Comparison of ENCODE assay signal across 11 cellular contexts in genomic region chr11:109424893-109425292, GRCh38. TPM values are rescaled to one million over a fixed set of nuclear protein-coding genes. Genes with fewer than 3 reads are reported as not detected.
DNase-seq lines count a peak whose midpoint lies in the region; ATAC-seq and TF ChIP-seq lines count a peak whose summit lies in the region.
"Had no signal": no experiment of that assay in that cellular context is flagged by ENCODE, and none has a peak within 500 bp of the region (broad histone marks: within the 10 kb centered on the region; RNA-seq: fewer than 3 reads in every experiment).

No MANE protein-coding gene starts in this region.

- no peak overlapping the region for H3K4me3 ChIP-seq in stomach

- no peak for TF ChIP-seq CTCF in stomach (IDR thresholded peaks at IDR 0.05)
- TF ChIP-seq CTCF in foreskin keratinocyte (conservative IDR thresholded peaks at IDR 0.05): no peak

- H3K36me3 ChIP-seq in stomach: no peaks in the 10 kb centered on the region

- no peaks in the 10 kb centered on the region for H3K9me3 Mint-ChIP-seq in activated naive CD4-positive, alpha-beta T cell treated with anti-CD3 and anti-CD28 coated beads for 36 hours

- peaks cover 10 to 32% (median 22%) of the 10 kb centered on the region in 4 donors for H3K4me1 ChIP-seq in stomach
- H3K4me1 ChIP-seq in foreskin keratinocyte: no peaks in the 10 kb centered on the region

- no peak for TF ChIP-seq EP300 in stomach (IDR thresholded peaks at IDR 0.05)

- DNase-seq in activated naive CD4-positive, alpha-beta T cell treated with anti-CD3 and anti-CD28 coated beads for 36 hours: peak; percentile 44
- DNase-seq in activated naive CD4-positive, alpha-beta T cell (lab: John Stamatoyannopoulos, UW): no peak
- DNase-seq in glomerular visceral epithelial cell (ENCODE audit: extremely low spot score): peak; percentile 24
- peak; percentile 33 for DNase-seq in stomach
- DNase-seq in foreskin keratinocyte: no peak
- no peak for DNase-seq in activated effector memory CD4-positive, alpha-beta T cell treated with Interleukin-2 at 50 U/mL for 16 hours
- DNase-seq: stimulated activated CD4-positive, alpha-beta T cell treated with anti-CD3 and anti-CD28 coated beads, Interleukin-4, amount 100 ng/mL, for 1 hour had no signal

- peaks cover 0 to 7% (median 0%) of the 10 kb centered on the region in 4 donors for H3K9me3 ChIP-seq in stomach

- 5 to 10% (median 8%) methylated on average over 10 of the region's 10 CpGs for WGBS in stomach, 5 donors

- no peaks in the 10 kb centered on the region for H3K4me1 Mint-ChIP-seq in activated naive CD4-positive, alpha-beta T cell treated with anti-CD3 and anti-CD28 coated beads for 36 hours (ENCODE audit: low read depth)

- TF ChIP-seq POLR2A in stomach (IDR thresholded peaks at IDR 0.05): no peak

- ATAC-seq in foreskin keratinocyte: no peak
- no peak for ATAC-seq in GM19455 (IDR thresholded peaks at IDR 0.05; ENCODE audit: unreplicated experiment)
- ATAC-seq: Panc1 had no signal

- intact Hi-C loops in activated naive CD4-positive, alpha-beta T cell treated with anti-CD3 and anti-CD28 coated beads for 36 hours (cut with micrococcal nuclease): no loop called here
- intact Hi-C loops in stomach (cut with DNase I; ENCODE audit: low total_unique reads): no loop called here

- H3K4me3 Mint-ChIP-seq in activated naive CD4-positive, alpha-beta T cell treated with anti-CD3 and anti-CD28 coated beads for 36 hours: no peak overlapping the region

- peaks cover 2% of the 10 kb centered on the region for H3K36me3 Mint-ChIP-seq in activated naive CD4-positive, alpha-beta T cell treated with anti-CD3 and anti-CD28 coated beads for 36 hours (ENCODE audit: low read depth)

- CTCF ChIA-PET in activated naive CD4-positive, alpha-beta T cell treated with anti-CD3 and anti-CD28 coated beads for 36 hours (lab: Charles Lee): no interaction called here

- no peak overlapping the region for H3K27ac Mint-ChIP-seq in activated naive CD4-positive, alpha-beta T cell treated with anti-CD3 and anti-CD28 coated beads for 36 hours

- H3K27ac ChIP-seq in stomach (no peak overlapping the region), foreskin keratinocyte (no peak overlapping the region)

- H3K27me3 Mint-ChIP-seq in activated naive CD4-positive, alpha-beta T cell treated with anti-CD3 and anti-CD28 coated beads for 36 hours (ENCODE audit: low read depth): peaks cover 34% of the 10 kb centered on the region

- peaks cover 0 to 56% (median 35%) of the 10 kb centered on the region in 3 donors for H3K27me3 ChIP-seq in stomach
- H3K27me3 ChIP-seq in foreskin keratinocyte: peaks cover 45% of the 10 kb centered on the region

TF ChIP-seq in PFSK-1, 5 proteins besides CTCF, POLR2A, EP300 and RAD21:
- TF ChIP-seq, protein P1, sequence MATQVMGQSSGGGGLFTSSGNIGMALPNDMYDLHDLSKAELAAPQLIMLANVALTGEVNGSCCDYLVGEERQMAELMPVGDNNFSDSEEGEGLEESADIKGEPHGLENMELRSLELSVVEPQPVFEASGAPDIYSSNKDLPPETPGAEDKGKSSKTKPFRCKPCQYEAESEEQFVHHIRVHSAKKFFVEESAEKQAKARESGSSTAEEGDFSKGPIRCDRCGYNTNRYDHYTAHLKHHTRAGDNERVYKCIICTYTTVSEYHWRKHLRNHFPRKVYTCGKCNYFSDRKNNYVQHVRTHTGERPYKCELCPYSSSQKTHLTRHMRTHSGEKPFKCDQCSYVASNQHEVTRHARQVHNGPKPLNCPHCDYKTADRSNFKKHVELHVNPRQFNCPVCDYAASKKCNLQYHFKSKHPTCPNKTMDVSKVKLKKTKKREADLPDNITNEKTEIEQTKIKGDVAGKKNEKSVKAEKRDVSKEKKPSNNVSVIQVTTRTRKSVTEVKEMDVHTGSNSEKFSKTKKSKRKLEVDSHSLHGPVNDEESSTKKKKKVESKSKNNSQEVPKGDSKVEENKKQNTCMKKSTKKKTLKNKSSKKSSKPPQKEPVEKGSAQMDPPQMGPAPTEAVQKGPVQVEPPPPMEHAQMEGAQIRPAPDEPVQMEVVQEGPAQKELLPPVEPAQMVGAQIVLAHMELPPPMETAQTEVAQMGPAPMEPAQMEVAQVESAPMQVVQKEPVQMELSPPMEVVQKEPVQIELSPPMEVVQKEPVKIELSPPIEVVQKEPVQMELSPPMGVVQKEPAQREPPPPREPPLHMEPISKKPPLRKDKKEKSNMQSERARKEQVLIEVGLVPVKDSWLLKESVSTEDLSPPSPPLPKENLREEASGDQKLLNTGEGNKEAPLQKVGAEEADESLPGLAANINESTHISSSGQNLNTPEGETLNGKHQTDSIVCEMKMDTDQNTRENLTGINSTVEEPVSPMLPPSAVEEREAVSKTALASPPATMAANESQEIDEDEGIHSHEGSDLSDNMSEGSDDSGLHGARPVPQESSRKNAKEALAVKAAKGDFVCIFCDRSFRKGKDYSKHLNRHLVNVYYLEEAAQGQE (IDR thresholded peaks at IDR 0.05; ENCODE audit: insufficient read depth in 1 of 2, low read depth in 2 of 2, low read length in 2 of 2): peak; percentile 78 to 94
- no peak for TF ChIP-seq SIN3A (IDR thresholded peaks at IDR 0.05; ENCODE audit: borderline replicate concordance, insufficient read depth, low read length)
- TF ChIP-seq POLR2AphosphoS5 (IDR thresholded peaks at IDR 0.05; ENCODE audit: low read depth, low read length): no peak
- no peak for TF ChIP-seq FOXP2 (optimal IDR thresholded peaks at IDR 0.05; ENCODE audit: borderline replicate concordance, extremely low read depth, extremely low read length, insufficient read depth)
- no peak for TF ChIP-seq TAF1 (IDR thresholded peaks at IDR 0.05; ENCODE audit: borderline replicate concordance, insufficient read depth, low read length)

RNA-seq across cellular contexts. Expression of gene C11orf87, which starts 2.9 kb away (rescaled TPM):
- not detected for total RNA-seq in activated naive CD4-positive, alpha-beta T cell treated with anti-CD3 and anti-CD28 coated beads for 36 hours
- not detected for polyA plus RNA-seq in PFSK-1 (2012; ENCODE audit: insufficient read length, low read depth)
- total RNA-seq in stomach (under 1 TPM in 1 of 5 donors, not detected in 4; 0.18 TPM), foreskin keratinocyte (not detected in 2 replicates)
- polyA plus RNA-seq in stomach (under 1 TPM in 1 of 3 donors, not detected in 2; 0.03 TPM), foreskin keratinocyte (not detected in 2 replicates)
- total RNA-seq: G401 had no signal

Comparison
In these comparisons a context has a peak if more than half of its experiments do, and no peak if none do; other contexts are left out.
1. DNase-seq: peak in activated naive CD4-positive, alpha-beta T cell treated with anti-CD3 and anti-CD28 coated beads for 36 hours (single experiment), glomerular visceral epithelial cell (single experiment) and stomach (single experiment); none in activated naive CD4-positive, alpha-beta T cell (0 of 4), foreskin keratinocyte (0 of 2) and activated effector memory CD4-positive, alpha-beta T cell treated with Interleukin-2 at 50 U/mL for 16 hours (single experiment).